13 cellular contexts compared by ENCODE assay signal in genomic region chr1:200262326-200262965, GRCh38.
DNase-seq lines count a peak whose midpoint lies in the region; ATAC-seq and TF ChIP-seq lines count a peak whose summit lies in the region.
"Had no signal": no experiment of that assay in that cellular context is flagged by ENCODE, and none has a peak within 500 bp of the region (broad histone marks: within the 10 kb centered on the region; RNA-seq: fewer than 3 reads in every experiment).

No MANE protein-coding gene starts in this region.

- H3K4me1 Mint-ChIP-seq in activated T-cell treated with anti-CD3 and anti-CD28 coated beads, Interleukin-2, amount 50 U/mL, for 72 hours (ENCODE audit: low read depth): peaks cover 8% of the 10 kb centered on the region
- no peaks in the 10 kb centered on the region for H3K4me1 Mint-ChIP-seq in activated T-cell treated with anti-CD3 and anti-CD28 coated beads, Interleukin-2, amount 50 U/mL, for 24 hours (ENCODE audit: low read depth)
- peaks cover 10% of the 10 kb centered on the region for H3K4me1 Mint-ChIP-seq in stimulated activated memory B cell treated with anti-CD40 and anti-IgM and Interleukin-4, amounts not matched to agents 10 μg/mL and 1 μg/mL and 100 μg/mL, for 72 hours
- H3K4me1 Mint-ChIP-seq: neural progenitor cell had no signal

- H3K4me3 ChIP-seq in H7 (ENCODE audit: insufficient read depth, low read depth, low read length): no peak overlapping the region
- H3K4me3 ChIP-seq: body of pancreas, heart right ventricle, neural progenitor cell had no signal

- no peaks in the 10 kb centered on the region for H3K27me3 ChIP-seq in H7 (ENCODE audit: control insufficient read depth, insufficient read depth, low read length)
- H3K27me3 ChIP-seq: body of pancreas, heart right ventricle, neural progenitor cell had no signal

- no peak overlapping the region for H3K27ac Mint-ChIP-seq in activated T-cell treated with anti-CD3 and anti-CD28 coated beads, Interleukin-2, amount 50 U/mL, for 72 hours
- H3K27ac Mint-ChIP-seq in activated T-cell treated with anti-CD3 and anti-CD28 coated beads, Interleukin-2, amount 50 U/mL, for 24 hours: no peak overlapping the region
- peak overlapping the region; percentile 24 for H3K27ac Mint-ChIP-seq in stimulated activated memory B cell treated with anti-CD40 and anti-IgM and Interleukin-4, amounts not matched to agents 10 μg/mL and 1 μg/mL and 100 μg/mL, for 72 hours
- H3K27ac Mint-ChIP-seq: neural progenitor cell had no signal

- ATAC-seq in activated T-cell treated with anti-CD3 and anti-CD28 coated beads, Interleukin-2, amount 50 U/mL, for 72 hours (replicated peaks in 1 of 2): peak; percentile 52 to 59
- ATAC-seq in stimulated activated memory B cell treated with anti-CD40 and anti-IgM and Interleukin-4, amounts not matched to agents 10 μg/mL and 1 μg/mL and 100 μg/mL, for 72 hours: peak; percentile 67
- ATAC-seq: body of pancreas, heart right ventricle had no signal

- no peaks in the 10 kb centered on the region for H3K36me3 ChIP-seq in H7 (replicated peaks; ENCODE audit: control insufficient read depth, insufficient read depth, low read length)
- H3K36me3 ChIP-seq: heart right ventricle, neural progenitor cell had no signal

- H3K9me3 Mint-ChIP-seq in activated T-cell treated with anti-CD3 and anti-CD28 coated beads, Interleukin-2, amount 50 U/mL, for 72 hours: no peaks in the 10 kb centered on the region
- no peaks in the 10 kb centered on the region for H3K9me3 Mint-ChIP-seq in activated T-cell treated with anti-CD3 and anti-CD28 coated beads, Interleukin-2, amount 50 U/mL, for 24 hours
- no peaks in the 10 kb centered on the region for H3K9me3 Mint-ChIP-seq in stimulated activated memory B cell treated with anti-CD40 and anti-IgM and Interleukin-4, amounts not matched to agents 10 μg/mL and 1 μg/mL and 100 μg/mL, for 72 hours

- DNase-seq in activated T-cell treated with anti-CD3 and anti-CD28 coated beads, Interleukin-2, amount 50 U/mL, for 72 hours: peak; percentile 16
- DNase-seq in activated T-cell treated with anti-CD3 and anti-CD28 coated beads, Interleukin-2, amount 50 U/mL, for 24 hours: no peak
- peak; percentile 19 for DNase-seq in H7
- no peak for DNase-seq in NCI-H2227 (lab: John Stamatoyannopoulos, UW; ENCODE audit: unreplicated experiment)
- DNase-seq in EL: no peak
- no peak for DNase-seq in activated CD4-positive, alpha-beta T cell treated with anti-CD3 and anti-CD28 coated beads, Interleukin-2, amount 50 U/mL, for 4 hours
- DNase-seq: body of pancreas, heart right ventricle, NCI-H2029 treated with DMSO at 0.1 percent for 48 hours, T1000 had no signal

- no peak for TF ChIP-seq EP300 in Ishikawa (IDR thresholded peaks at IDR 0.05; ENCODE audit: borderline replicate concordance)

- no peaks in the 10 kb centered on the region for H3K36me3 Mint-ChIP-seq in activated T-cell treated with anti-CD3 and anti-CD28 coated beads, Interleukin-2, amount 50 U/mL, for 72 hours (ENCODE audit: insufficient read depth in 2 of 2)
- no peaks in the 10 kb centered on the region for H3K36me3 Mint-ChIP-seq in activated T-cell treated with anti-CD3 and anti-CD28 coated beads, Interleukin-2, amount 50 U/mL, for 24 hours (ENCODE audit: low read depth)
- H3K36me3 Mint-ChIP-seq in stimulated activated memory B cell treated with anti-CD40 and anti-IgM and Interleukin-4, amounts not matched to agents 10 μg/mL and 1 μg/mL and 100 μg/mL, for 72 hours: no peaks in the 10 kb centered on the region
- H3K36me3 Mint-ChIP-seq: neural progenitor cell had no signal

- TF ChIP-seq RAD21 in Ishikawa (IDR thresholded peaks at IDR 0.05; ENCODE audit: low read depth): peak; percentile 11; the same call in 1 of the 2 replicates

- H3K4me3 Mint-ChIP-seq in activated T-cell treated with anti-CD3 and anti-CD28 coated beads, Interleukin-2, amount 50 U/mL, for 72 hours: no peak overlapping the region
- H3K4me3 Mint-ChIP-seq in activated T-cell treated with anti-CD3 and anti-CD28 coated beads, Interleukin-2, amount 50 U/mL, for 24 hours: no peak overlapping the region
- no peak overlapping the region for H3K4me3 Mint-ChIP-seq in stimulated activated memory B cell treated with anti-CD40 and anti-IgM and Interleukin-4, amounts not matched to agents 10 μg/mL and 1 μg/mL and 100 μg/mL, for 72 hours
- H3K4me3 Mint-ChIP-seq: neural progenitor cell had no signal

- no peaks in the 10 kb centered on the region for H3K27me3 Mint-ChIP-seq in activated T-cell treated with anti-CD3 and anti-CD28 coated beads, Interleukin-2, amount 50 U/mL, for 72 hours (ENCODE audit: low read depth)
- peaks cover 3% of the 10 kb centered on the region for H3K27me3 Mint-ChIP-seq in activated T-cell treated with anti-CD3 and anti-CD28 coated beads, Interleukin-2, amount 50 U/mL, for 24 hours
- no peaks in the 10 kb centered on the region for H3K27me3 Mint-ChIP-seq in stimulated activated memory B cell treated with anti-CD40 and anti-IgM and Interleukin-4, amounts not matched to agents 10 μg/mL and 1 μg/mL and 100 μg/mL, for 72 hours

TF ChIP-seq in Ishikawa, 13 proteins besides CTCF, POLR2A, EP300 and RAD21:
- TF ChIP-seq, protein P1, sequence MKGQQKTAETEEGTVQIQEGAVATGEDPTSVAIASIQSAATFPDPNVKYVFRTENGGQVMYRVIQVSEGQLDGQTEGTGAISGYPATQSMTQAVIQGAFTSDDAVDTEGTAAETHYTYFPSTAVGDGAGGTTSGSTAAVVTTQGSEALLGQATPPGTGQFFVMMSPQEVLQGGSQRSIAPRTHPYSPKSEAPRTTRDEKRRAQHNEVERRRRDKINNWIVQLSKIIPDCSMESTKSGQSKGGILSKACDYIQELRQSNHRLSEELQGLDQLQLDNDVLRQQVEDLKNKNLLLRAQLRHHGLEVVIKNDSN (IDR thresholded peaks at IDR 0.05): no peak
- TF ChIP-seq FOXM1 (IDR thresholded peaks at IDR 0.05; ENCODE audit: borderline replicate concordance, low read depth): no peak
TF ChIP-seq in Ishikawa: peak in this region for 0.

Comparison
In these comparisons a context has a peak if more than half of its experiments do, and no peak if none do; other contexts are left out.
1. DNase-seq: peak in activated T-cell treated with anti-CD3 and anti-CD28 coated beads, Interleukin-2, amount 50 U/mL, for 72 hours (2 of 2) and H7 (single experiment); none in activated T-cell treated with anti-CD3 and anti-CD28 coated beads, Interleukin-2, amount 50 U/mL, for 24 hours (single experiment), NCI-H2227 (single experiment), EL (single experiment) and activated CD4-positive, alpha-beta T cell treated with anti-CD3 and anti-CD28 coated beads, Interleukin-2, amount 50 U/mL, for 4 hours (0 of 2).